2 cellular contexts compared by ENCODE assay signal in the genomic region with DNA sequence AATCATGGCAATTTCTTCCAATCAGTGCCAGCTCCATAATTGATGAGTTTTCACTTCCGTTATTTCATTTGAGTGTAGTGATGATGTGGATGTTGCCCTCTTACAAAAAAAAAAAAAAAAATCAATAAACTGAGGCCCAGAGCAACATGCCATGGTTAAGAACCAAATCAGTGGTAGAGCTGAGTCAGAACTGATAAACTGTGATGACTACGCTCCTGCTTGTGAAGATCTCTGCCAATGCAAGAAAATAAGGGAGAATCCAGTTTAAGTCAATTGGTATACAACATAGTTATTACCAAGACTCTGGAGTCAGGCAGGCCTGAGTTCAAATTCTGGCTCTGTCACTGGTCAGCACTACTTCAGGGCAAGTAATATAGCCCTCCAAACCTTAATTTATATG.
TF ChIP-seq lines count a peak whose summit lies in the region.

No MANE protein-coding gene starts in this region.

TF ChIP-seq in A549, 52 proteins besides CTCF, POLR2A, EP300 and RAD21:
- TF ChIP-seq, protein P1, sequence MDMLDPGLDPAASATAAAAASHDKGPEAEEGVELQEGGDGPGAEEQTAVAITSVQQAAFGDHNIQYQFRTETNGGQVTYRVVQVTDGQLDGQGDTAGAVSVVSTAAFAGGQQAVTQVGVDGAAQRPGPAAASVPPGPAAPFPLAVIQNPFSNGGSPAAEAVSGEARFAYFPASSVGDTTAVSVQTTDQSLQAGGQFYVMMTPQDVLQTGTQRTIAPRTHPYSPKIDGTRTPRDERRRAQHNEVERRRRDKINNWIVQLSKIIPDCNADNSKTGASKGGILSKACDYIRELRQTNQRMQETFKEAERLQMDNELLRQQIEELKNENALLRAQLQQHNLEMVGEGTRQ (IDR thresholded peaks at IDR 0.05), result no peak
- TF ChIP-seq, protein P2, sequence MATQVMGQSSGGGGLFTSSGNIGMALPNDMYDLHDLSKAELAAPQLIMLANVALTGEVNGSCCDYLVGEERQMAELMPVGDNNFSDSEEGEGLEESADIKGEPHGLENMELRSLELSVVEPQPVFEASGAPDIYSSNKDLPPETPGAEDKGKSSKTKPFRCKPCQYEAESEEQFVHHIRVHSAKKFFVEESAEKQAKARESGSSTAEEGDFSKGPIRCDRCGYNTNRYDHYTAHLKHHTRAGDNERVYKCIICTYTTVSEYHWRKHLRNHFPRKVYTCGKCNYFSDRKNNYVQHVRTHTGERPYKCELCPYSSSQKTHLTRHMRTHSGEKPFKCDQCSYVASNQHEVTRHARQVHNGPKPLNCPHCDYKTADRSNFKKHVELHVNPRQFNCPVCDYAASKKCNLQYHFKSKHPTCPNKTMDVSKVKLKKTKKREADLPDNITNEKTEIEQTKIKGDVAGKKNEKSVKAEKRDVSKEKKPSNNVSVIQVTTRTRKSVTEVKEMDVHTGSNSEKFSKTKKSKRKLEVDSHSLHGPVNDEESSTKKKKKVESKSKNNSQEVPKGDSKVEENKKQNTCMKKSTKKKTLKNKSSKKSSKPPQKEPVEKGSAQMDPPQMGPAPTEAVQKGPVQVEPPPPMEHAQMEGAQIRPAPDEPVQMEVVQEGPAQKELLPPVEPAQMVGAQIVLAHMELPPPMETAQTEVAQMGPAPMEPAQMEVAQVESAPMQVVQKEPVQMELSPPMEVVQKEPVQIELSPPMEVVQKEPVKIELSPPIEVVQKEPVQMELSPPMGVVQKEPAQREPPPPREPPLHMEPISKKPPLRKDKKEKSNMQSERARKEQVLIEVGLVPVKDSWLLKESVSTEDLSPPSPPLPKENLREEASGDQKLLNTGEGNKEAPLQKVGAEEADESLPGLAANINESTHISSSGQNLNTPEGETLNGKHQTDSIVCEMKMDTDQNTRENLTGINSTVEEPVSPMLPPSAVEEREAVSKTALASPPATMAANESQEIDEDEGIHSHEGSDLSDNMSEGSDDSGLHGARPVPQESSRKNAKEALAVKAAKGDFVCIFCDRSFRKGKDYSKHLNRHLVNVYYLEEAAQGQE (IDR thresholded peaks at IDR 0.05), result no peak
- TF ChIP-seq CHD4 (IDR thresholded peaks at IDR 0.05; ENCODE audit: borderline replicate concordance), result no peak
- no peak for TF ChIP-seq HEYL (CRISPR knock-in tag; IDR thresholded peaks at IDR 0.05)
- TF ChIP-seq CBX8 (IDR thresholded peaks at IDR 0.05), result no peak
- no peak for TF ChIP-seq NPAS2 (CRISPR knock-in tag; IDR thresholded peaks at IDR 0.05; ENCODE audit: borderline replicate concordance)
- no peak for TF ChIP-seq ESRRA (IDR thresholded peaks at IDR 0.05; ENCODE audit: borderline replicate concordance, low read length)
- TF ChIP-seq ZSCAN20 (CRISPR knock-in tag; IDR thresholded peaks at IDR 0.05), result no peak
- no peak for TF ChIP-seq BHLHE40 (IDR thresholded peaks at IDR 0.05; ENCODE audit: low read depth, low read length)
- TF ChIP-seq CBX2 (IDR thresholded peaks at IDR 0.05; ENCODE audit: borderline replicate concordance, low read depth), result no peak
- TF ChIP-seq KDM5A (IDR thresholded peaks at IDR 0.05), result no peak
- no peak for TF ChIP-seq HOXA7 (CRISPR knock-in tag; IDR thresholded peaks at IDR 0.05)
- TF ChIP-seq FOSB (CRISPR knock-in tag; IDR thresholded peaks at IDR 0.05), result no peak
- TF ChIP-seq, protein P3, sequence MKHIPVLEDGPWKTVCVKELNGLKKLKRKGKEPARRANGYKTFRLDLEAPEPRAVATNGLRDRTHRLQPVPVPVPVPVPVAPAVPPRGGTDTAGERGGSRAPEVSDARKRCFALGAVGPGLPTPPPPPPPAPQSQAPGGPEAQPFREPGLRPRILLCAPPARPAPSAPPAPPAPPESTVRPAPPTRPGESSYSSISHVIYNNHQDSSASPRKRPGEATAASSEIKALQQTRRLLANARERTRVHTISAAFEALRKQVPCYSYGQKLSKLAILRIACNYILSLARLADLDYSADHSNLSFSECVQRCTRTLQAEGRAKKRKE (CRISPR knock-in tag; IDR thresholded peaks at IDR 0.05; ENCODE audit: low read depth), result no peak
- no peak for TF ChIP-seq RNF2 (IDR thresholded peaks at IDR 0.05; ENCODE audit: borderline replicate concordance, low read depth)
- TF ChIP-seq HOXB13 (CRISPR knock-in tag; IDR thresholded peaks at IDR 0.05; ENCODE audit: low read depth), result no peak
- TF ChIP-seq CEBPB (IDR thresholded peaks at IDR 0.05), result no peak
- TF ChIP-seq EHMT2 (IDR thresholded peaks at IDR 0.05; ENCODE audit: low read depth), result no peak
TF ChIP-seq in A549: peak in this region for 0.

TF ChIP-seq in IMR-90, 13 proteins besides CTCF, POLR2A, EP300 and RAD21:
- TF ChIP-seq RFX5 (IDR thresholded peaks at IDR 0.05; ENCODE audit: low read depth, low read length) (no peak), MAFK (IDR thresholded peaks at IDR 0.05; ENCODE audit: low read depth, low read length) (peak; percentile 17; the same call in 1 of the 2 replicates)
